In the genomic region with DNA sequence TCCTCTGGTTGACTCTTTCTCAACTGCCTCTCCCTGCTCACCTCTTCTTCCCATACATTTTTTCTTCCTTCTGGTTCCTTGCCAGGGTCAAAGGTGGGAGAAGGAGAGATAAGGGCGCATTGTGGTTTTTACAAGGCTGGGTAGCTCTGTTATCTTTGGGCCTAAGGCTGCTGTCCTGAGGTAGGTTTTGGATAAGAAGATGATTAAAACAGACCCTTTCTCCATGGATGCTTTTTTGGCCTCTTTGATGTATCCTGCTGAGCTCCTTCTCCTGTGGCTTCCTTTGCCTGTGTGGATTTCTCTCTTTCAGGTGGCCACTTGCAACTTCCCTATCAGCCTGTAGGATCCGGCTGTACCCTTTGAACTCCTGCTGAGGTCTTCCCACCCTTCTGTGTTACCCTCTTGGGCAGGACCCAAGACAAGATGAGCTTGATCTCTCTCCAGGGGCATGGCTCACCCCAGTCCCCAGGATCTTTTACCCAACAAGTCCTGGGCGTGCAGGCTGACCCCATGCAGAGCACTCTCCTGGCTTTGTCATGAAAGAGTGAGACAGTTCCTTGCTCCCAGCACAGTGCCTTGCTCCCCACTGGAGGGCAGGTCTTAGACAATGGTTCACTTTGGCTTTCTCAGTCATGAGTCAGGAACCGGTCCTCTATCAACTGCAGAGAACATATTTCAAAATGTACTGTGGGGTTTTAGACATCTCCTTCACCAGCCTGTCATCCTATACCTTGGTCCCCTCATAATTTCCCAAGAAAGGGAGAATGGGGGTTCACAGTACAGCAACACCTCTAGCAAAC, we compare ENCODE assay signal across 1 cellular context.
A peak's percentile ranks its signal among the peaks of the same experiment; 100 is the strongest.
TF ChIP-seq lines count a peak whose summit lies in the region.

No MANE protein-coding gene starts in this region.

TF ChIP-seq in IMR-90, 13 proteins besides CTCF, POLR2A, EP300 and RAD21 (continued from another document):
- 0 out of 2 replicates have a peak, but pooled peaks have one; percentile 4 for TF ChIP-seq SMC3 (IDR thresholded peaks at IDR 0.05; ENCODE audit: low read depth, low read length)
TF ChIP-seq in IMR-90: peak in this region for 1.
